Comparison of ENCODE assay signal across 9 cellular contexts in genomic region chr11:1546536-1547466, GRCh38. TPM values are rescaled to one million over a fixed set of nuclear protein-coding genes. Genes with fewer than 3 reads are reported as not detected.
DNase-seq lines count a peak whose midpoint lies in the region; ATAC-seq and TF ChIP-seq lines count a peak whose summit lies in the region.
"Had no signal": no experiment of that assay in that cellular context is flagged by ENCODE, and none has a peak within 500 bp of the region (broad histone marks: within the 10 kb centered on the region; RNA-seq: fewer than 3 reads in every experiment).

No MANE protein-coding gene starts in this region.

- no peaks in the 10 kb centered on the region for H3K79me2 ChIP-seq in SK-N-SH (ENCODE audit: insufficient read depth)

- H3K4me3 Mint-ChIP-seq in CD8-positive, alpha-beta T cell, result no peak overlapping the region

- H3K27ac ChIP-seq in CD8-positive, alpha-beta T cell (ENCODE audit: low read depth, low read length), result no peak overlapping the region
- no peak overlapping the region for H3K27ac ChIP-seq in SK-N-SH (ENCODE audit: low read depth in 2 of 2, low read length in 1 of 2)

- no peaks in the 10 kb centered on the region for H4K20me1 ChIP-seq in SK-N-SH (ENCODE audit: insufficient read depth)

- H3K27me3 Mint-ChIP-seq in CD8-positive, alpha-beta T cell (ENCODE audit: low read depth), result peaks cover 25% of the 10 kb centered on the region

- ATAC-seq in CD8-positive, alpha-beta T cell, result peak; percentile 82
- ATAC-seq in left colon, result peak; percentile 60
- ATAC-seq in HG02840 (IDR thresholded peaks at IDR 0.05; ENCODE audit: low FRiP score, unreplicated experiment), result no peak
- no peak for ATAC-seq in HG03280 (IDR thresholded peaks at IDR 0.05; ENCODE audit: unreplicated experiment)

- 11% methylated on average over 14 of the region's 106 CpGs for whole genome bisulfite sequencing in SK-N-SH (ENCODE audit: low lambda C conversion rate)

- peaks cover 4% of the 10 kb centered on the region for H3K4me1 Mint-ChIP-seq in CD8-positive, alpha-beta T cell (ENCODE audit: low read depth)

- CTCF ChIA-PET in CD8-positive, alpha-beta T cell (lab: Charles Lee), result interaction anchor here (0.6 to 7.3 kb wide), 27 partner anchors 9 to 345 kb away, joined by 3 to 170 read pairs (median 5); partner anchors contain the start of genes DUSP8, KRTAP5-1 and KRTAP5-5
- CTCF ChIA-PET in SK-N-SH (lab: Yijun Ruan, JAX), result interaction anchor here (0.6 to 10.5 kb wide), 49 partner anchors 9 to 609 kb away, joined by 3 to 398 read pairs (median 4); partner anchors contain the start of genes BRSK2, DUSP8, KRTAP5-3 and KRTAP5-5

- TF ChIP-seq EP300 in SK-N-SH (IDR thresholded peaks at IDR 0.05; ENCODE audit: borderline replicate concordance in 1 of 2, low read depth in 1 of 2, low read length in 1 of 2), result no peak

- TF ChIP-seq RAD21 in SK-N-SH (IDR thresholded peaks at IDR 0.05; ENCODE audit: low read length), result peak; percentile 76

- peaks cover 9% of the 10 kb centered on the region for H3K27me3 ChIP-seq in CD8-positive, alpha-beta T cell (ENCODE audit: insufficient read depth, low read length)
- H3K27me3 ChIP-seq in SK-N-SH (ENCODE audit: insufficient read depth), result peaks cover 12% of the 10 kb centered on the region

- DNase-seq in CD8-positive, alpha-beta T cell, result peak in 6 of 7 experiments; percentile 22 to 69 (median 47)
- DNase-seq in HPDE6-E6E7 (ENCODE audit: extremely low spot score) (peak; percentile 58), SK-N-SH (peak; percentile 97), left colon (peak; percentile 67 to 78)
- DNase-seq in central memory CD4-positive, alpha-beta T cell, result peak; percentile 44
- peak; percentile 21 to 27 (median 25) for DNase-seq in stimulated activated CD4-positive, alpha-beta T cell treated with anti-CD3 and anti-CD28 coated beads, TNF-alpha, amount 100 ng/mL, for 4 hours (ENCODE audit: low read depth in 3 of 3)

- peak; percentile 82 for TF ChIP-seq CTCF in CD8-positive, alpha-beta T cell (IDR thresholded peaks at IDR 0.05)
- TF ChIP-seq CTCF in SK-N-SH (IDR thresholded peaks at IDR 0.05), result peak; percentile 72

- H3K9me3 ChIP-seq in CD8-positive, alpha-beta T cell (ENCODE audit: low read length), result no peaks in the 10 kb centered on the region
- no peaks in the 10 kb centered on the region for H3K9me3 ChIP-seq in SK-N-SH

- no peak overlapping the region for H3K9ac ChIP-seq in SK-N-SH

- POLR2A ChIA-PET in CD8-positive, alpha-beta T cell (lab: Charles Lee), result interaction anchor here (0.7 to 2.3 kb wide), 3 partner anchors 23 to 30 kb away, joined by 3 to 23 read pairs (median 4); partner anchors contain the start of gene DUSP8
- POLR2A ChIA-PET in SK-N-SH (lab: Yijun Ruan, JAX), result interaction anchor here (0.6 to 1.2 kb wide), 3 partner anchors 28 to 359 kb away, joined by 3 to 4 read pairs (median 3); no protein-coding TSS in a partner anchor

- no peaks in the 10 kb centered on the region for H3K36me3 Mint-ChIP-seq in CD8-positive, alpha-beta T cell

- H3K36me3 ChIP-seq in CD8-positive, alpha-beta T cell (ENCODE audit: insufficient read depth, low read length), result no peaks in the 10 kb centered on the region
- H3K36me3 ChIP-seq in SK-N-SH (replicated peaks in 1 of 2; ENCODE audit: control insufficient read depth in 1 of 2, insufficient read depth in 2 of 2, low read length in 1 of 2), result no peaks in the 10 kb centered on the region

- peak overlapping the region; percentile 43 for H3K4me3 ChIP-seq in CD8-positive, alpha-beta T cell (ENCODE audit: low read depth, low read length)
- H3K4me3 ChIP-seq in SK-N-SH (ENCODE audit: low read depth in 2 of 2, low read length in 1 of 2), result peak overlapping the region; percentile 37 to 49; a peak in 3 of 4 replicates

- no peaks in the 10 kb centered on the region for H3K9me3 Mint-ChIP-seq in CD8-positive, alpha-beta T cell

- H3K27ac Mint-ChIP-seq in CD8-positive, alpha-beta T cell, result no peak overlapping the region

- H3K4me2 ChIP-seq in SK-N-SH, result peak overlapping the region; percentile 74

- no peaks in the 10 kb centered on the region for H3F3A ChIP-seq in SK-N-SH (replicated peaks; ENCODE audit: insufficient read depth)

- H3K4me1 ChIP-seq in CD8-positive, alpha-beta T cell (ENCODE audit: insufficient read depth, low read length), result peaks cover 13% of the 10 kb centered on the region
- H3K4me1 ChIP-seq in SK-N-SH (ENCODE audit: control insufficient read depth in 1 of 2, insufficient read depth in 2 of 2, low read depth in 1 of 2, low read length in 1 of 2), result peaks cover 0 to 6% of the 10 kb centered on the region in 2 experiments; a peak in 1 of 4 replicates

- intact Hi-C loops in CD8-positive, alpha-beta T cell (cut with DNase I, micrococcal nuclease), result loop anchor here (1.0 kb wide), 3 partner anchors 28 to 286 kb away; no protein-coding TSS in a partner anchor
- intact Hi-C loops in left colon (cut with DNase I, micrococcal nuclease), result no loop called here

- no peak overlapping the region for H2AFZ ChIP-seq in SK-N-SH (ENCODE audit: low read depth)

- H3K9me2 ChIP-seq in SK-N-SH, result no peaks in the 10 kb centered on the region

TF ChIP-seq in SK-N-SH, 30 proteins besides CTCF, POLR2A, EP300 and RAD21:
- TF ChIP-seq GABPA (IDR thresholded peaks at IDR 0.05; ENCODE audit: low read depth), result no peak
- no peak for TF ChIP-seq JUND (IDR thresholded peaks at IDR 0.05)
- TF ChIP-seq MXI1 (IDR thresholded peaks at IDR 0.05; ENCODE audit: low read depth, low read length), result peak; percentile 57; the same call in 1 of the 2 replicates
- TF ChIP-seq YY1 (IDR thresholded peaks at IDR 0.05; ENCODE audit: low read depth), result no peak
- TF ChIP-seq CHD2 (IDR thresholded peaks at IDR 0.05; ENCODE audit: low read length, partially characterized antibody), result peak; percentile 40
- no peak for TF ChIP-seq POLR2AphosphoS5 (IDR thresholded peaks at IDR 0.05; ENCODE audit: low read depth, low read length)
- TF ChIP-seq FOSL2 (IDR thresholded peaks at IDR 0.05; ENCODE audit: borderline replicate concordance, low read depth), result no peak
- TF ChIP-seq MEF2A (IDR thresholded peaks at IDR 0.05; ENCODE audit: borderline replicate concordance, low read depth), result no peak
- no peak for TF ChIP-seq NFIC (IDR thresholded peaks at IDR 0.05; ENCODE audit: borderline replicate concordance)
- TF ChIP-seq SIN3A (IDR thresholded peaks at IDR 0.05; ENCODE audit: borderline replicate concordance, low read depth, low read length), result no peak
- TF ChIP-seq USF2 (IDR thresholded peaks at IDR 0.05; ENCODE audit: borderline replicate concordance, low read depth, low read length), result no peak
- TF ChIP-seq SMC3 (IDR thresholded peaks at IDR 0.05; ENCODE audit: low read depth, low read length), result peak; percentile 74
- TF ChIP-seq NRF1 (IDR thresholded peaks at IDR 0.05; ENCODE audit: low read depth, low read length), result no peak

RNA-seq across cellular contexts. Expression of gene DUSP8, which starts 25.3 kb away (rescaled TPM):
- total RNA-seq in CD8-positive, alpha-beta T cell, result 100 to 1,000 TPM; 123 to 130 TPM
- 2.0 and 2.2 TPM in 2 replicates for polyA plus RNA-seq in SK-N-SH (2012; rRNA removed)
- 1.1 and 1.6 TPM in 2 replicates for polyA plus RNA-seq in SK-N-SH (2012; cell fraction: cytosol; rRNA removed)
- 3.9 and 5.4 TPM in 2 replicates for polyA plus RNA-seq in SK-N-SH (2012; cell fraction: nucleus; rRNA removed)
- 10 to 100 TPM; 27.2 to 45.0 TPM for total RNA-seq in left colon
- total RNA-seq: LHCN-M2 had no signal

RNA-seq across cellular contexts. Expression of gene KRTAP5-1, which starts 38.3 kb away (rescaled TPM):
- not detected for total RNA-seq in CD8-positive, alpha-beta T cell
- not detected in 2 replicates for polyA plus RNA-seq in SK-N-SH (2012; rRNA removed)
- not detected in 2 replicates for polyA plus RNA-seq in SK-N-SH (2012; cell fraction: cytosol; rRNA removed)
- not detected in 2 replicates for polyA plus RNA-seq in SK-N-SH (2012; cell fraction: nucleus; rRNA removed)
- not detected for total RNA-seq in left colon
- total RNA-seq: LHCN-M2 had no signal

RNA-seq across cellular contexts. Expression of gene KRTAP5-2, which starts 51.3 kb away (rescaled TPM):
- total RNA-seq in CD8-positive, alpha-beta T cell, result not detected
- not detected in 2 replicates for polyA plus RNA-seq in SK-N-SH (2012; rRNA removed)
- not detected in 2 replicates for polyA plus RNA-seq in SK-N-SH (2012; cell fraction: cytosol; rRNA removed)
- polyA plus RNA-seq in SK-N-SH (2012; cell fraction: nucleus; rRNA removed), result not detected in 2 replicates
- total RNA-seq in left colon, result not detected
- total RNA-seq: LHCN-M2 had no signal

Comparison
In these comparisons a context has a peak if more than half of its experiments do, and no peak if none do; other contexts are left out.
1. ATAC-seq: peak in CD8-positive, alpha-beta T cell (single experiment) and left colon (single experiment); none in HG02840 (single experiment) and HG03280 (single experiment).
2. DNase-seq: peak in every context shown above with its lines; median percentile 97 in SK-N-SH; 72 in left colon; 58 in HPDE6-E6E7; 47 in CD8-positive, alpha-beta T cell; 44 in central memory CD4-positive, alpha-beta T cell; 25 in stimulated activated CD4-positive, alpha-beta T cell treated with anti-CD3 and anti-CD28 coated beads, TNF-alpha, amount 100 ng/mL, for 4 hours.
3. intact Hi-C loops: an anchor here in CD8-positive, alpha-beta T cell (1.0 kb wide); none called in left colon.